8 cellular contexts compared by ENCODE assay signal in the genomic region with DNA sequence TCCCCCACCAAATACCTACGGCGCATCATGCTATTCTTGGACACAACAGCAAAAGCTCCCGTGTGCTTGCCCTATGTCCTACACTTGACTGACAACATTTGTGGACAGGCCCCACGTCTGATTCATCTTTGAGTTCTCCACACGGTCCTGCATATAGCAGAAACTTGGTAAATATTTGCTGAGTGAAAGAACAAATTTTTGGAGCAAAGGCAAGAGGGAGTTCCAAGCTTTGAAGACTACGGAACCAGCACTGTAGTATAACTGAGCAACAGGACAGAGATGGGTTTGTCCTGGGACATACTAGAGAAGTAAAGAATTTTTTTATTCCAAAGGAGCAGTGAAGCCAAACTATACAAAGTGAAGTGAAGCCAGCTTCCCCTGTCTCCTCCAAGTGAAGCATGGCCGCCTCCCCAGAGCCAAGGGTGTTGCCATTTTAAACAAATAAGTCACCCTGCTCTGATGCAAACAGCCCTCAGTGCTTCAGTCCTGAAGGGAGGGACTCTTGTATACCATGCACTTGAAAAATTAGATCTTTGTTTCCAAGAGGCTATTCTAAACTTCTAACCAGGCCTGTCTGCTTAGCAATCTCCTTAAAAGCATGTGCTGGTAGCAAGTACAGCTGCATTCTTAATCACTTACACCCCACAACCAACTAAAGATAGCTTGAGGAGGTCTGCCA. TPM values are rescaled to one million over a fixed set of nuclear protein-coding genes. Genes with fewer than 3 reads are reported as not detected.
A peak's percentile ranks its signal among the peaks of the same experiment; 100 is the strongest.
DNase-seq lines count a peak whose midpoint lies in the region.

No MANE protein-coding gene starts in this region.

- peaks cover 31% of the 10 kb centered on the region for H3K4me1 ChIP-seq in skeletal muscle satellite cell (ENCODE audit: control insufficient read depth, insufficient read depth, low read length)

- DNase-seq in Daoy (ENCODE audit: low read depth) (peak; percentile 38), RPMI7951 (ENCODE audit: low read depth) (peak; percentile 47), fibroblast of the conjunctiva (ENCODE audit: low read depth) (peak; percentile 34), HT-29 (ENCODE audit: low spot score) (no peak), NCI-H128 (lab: John Stamatoyannopoulos, UW; ENCODE audit: unreplicated experiment) (no peak), D341Med (ENCODE audit: low spot score) (no peak)
- DNase-seq in activated CD4-positive, alpha-beta T cell treated with anti-CD3 and anti-CD28 coated beads, Interleukin-2, amount 50 U/mL, for 4 hours, result no peak

- H3K4me2 ChIP-seq in skeletal muscle satellite cell (ENCODE audit: low read length), result peak overlapping the region; percentile 38

- H3K4me3 ChIP-seq in skeletal muscle satellite cell (ENCODE audit: low read length), result no peak overlapping the region

- no peaks in the 10 kb centered on the region for H3K9me3 ChIP-seq in skeletal muscle satellite cell (replicated peaks; ENCODE audit: low read length)

- H3K27me3 ChIP-seq in skeletal muscle satellite cell (ENCODE audit: control insufficient read depth, insufficient read depth, low read length), result no peaks in the 10 kb centered on the region

- H3K9ac ChIP-seq in skeletal muscle satellite cell (ENCODE audit: low read depth, low read length), result peak overlapping the region; percentile 8

- no peaks in the 10 kb centered on the region for H3K36me3 ChIP-seq in skeletal muscle satellite cell (ENCODE audit: insufficient read depth, low read length)

RNA-seq across cellular contexts. Expression of a gene that starts 35.9 kb away (rescaled TPM):
- 5.4 and 6.9 TPM in 2 replicates for total RNA-seq in Daoy (2014; rRNA removed; shearing (Covaris generic))
- total RNA-seq in RPMI7951 (2014; rRNA removed; shearing (Covaris generic)), result 17.1 and 20.2 TPM in 2 replicates
- 21.5 and 36.9 TPM in 2 replicates for total RNA-seq in skeletal muscle satellite cell (2012; rRNA removed)
- 18.1 and 20.1 TPM in 2 replicates for total RNA-seq in HT-29 (2014; rRNA removed; shearing (Covaris generic))

Comparison
In these comparisons a context has a peak if more than half of its experiments do, and no peak if none do; other contexts are left out.
1. DNase-seq: peak in Daoy (single experiment), RPMI7951 (single experiment) and fibroblast of the conjunctiva (single experiment); none in HT-29 (single experiment), activated CD4-positive, alpha-beta T cell treated with anti-CD3 and anti-CD28 coated beads, Interleukin-2, amount 50 U/mL, for 4 hours (0 of 2), NCI-H128 (single experiment) and D341Med (single experiment).